In genomic region chr6:125511809-125512341, GRCh38 we compare ENCODE assay signal across 14 cellular contexts.
DNase-seq lines count a peak whose midpoint lies in the region; ATAC-seq and TF ChIP-seq lines count a peak whose summit lies in the region.
"Had no signal": no experiment of that assay in that cellular context is flagged by ENCODE, and none has a peak within 500 bp of the region (broad histone marks: within the 10 kb centered on the region; RNA-seq: fewer than 3 reads in every experiment).

No MANE protein-coding gene starts in this region.

- no peak overlapping the region for H3K4me3 Mint-ChIP-seq in CD8-positive, alpha-beta T cell
- H3K4me3 Mint-ChIP-seq: nephron progenitor cell had no signal

- H3K27me3 ChIP-seq in aorta (ENCODE audit: control insufficient read depth in 1 of 2, insufficient read depth in 2 of 2, low read length in 1 of 2) (no peaks in the 10 kb centered on the region), lower lobe of right lung (ENCODE audit: low read depth) (no peaks in the 10 kb centered on the region)
- no peaks in the 10 kb centered on the region for H3K27me3 ChIP-seq in CD8-positive, alpha-beta T cell (ENCODE audit: insufficient read depth, low read length)
- H3K27me3 ChIP-seq: SJSA1 had no signal

- no peaks in the 10 kb centered on the region for H3K36me3 Mint-ChIP-seq in CD8-positive, alpha-beta T cell

- POLR2A ChIA-PET in CD8-positive, alpha-beta T cell (lab: Charles Lee): no interaction called here

- H3K9me3 Mint-ChIP-seq in CD8-positive, alpha-beta T cell: peaks cover 5% of the 10 kb centered on the region
- H3K9me3 Mint-ChIP-seq: activated T-helper 2 cell treated with anti-CD3 and anti-CD28 coated beads, Interferon-gamma antibody, Interleukin-2, Interleukin-4, amounts not matched to agents 10 μg/mL and 5 μg/mL and 100 μg/mL, durations not matched to agents 14 hours and 24 hours and 36 hours had no signal

- H3K4me1 ChIP-seq in aorta (ENCODE audit: control insufficient read depth in 1 of 2, insufficient read depth in 2 of 2, low read length in 2 of 2) (no peaks in the 10 kb centered on the region), lower lobe of right lung (no peaks in the 10 kb centered on the region)
- no peaks in the 10 kb centered on the region for H3K4me1 ChIP-seq in CD8-positive, alpha-beta T cell (ENCODE audit: insufficient read depth, low read length)
- H3K4me1 ChIP-seq: SJSA1 had no signal

- H3K4me1 Mint-ChIP-seq in CD8-positive, alpha-beta T cell (ENCODE audit: low read depth): no peaks in the 10 kb centered on the region

- TF ChIP-seq CTCF in fibroblast of mammary gland (conservative IDR thresholded peaks at IDR 0.05; ENCODE audit: control insufficient read depth, insufficient read depth, low read depth, low read length) (no peak), lower lobe of right lung (IDR thresholded peaks at IDR 0.05) (no peak)
- no peak for TF ChIP-seq CTCF in CD8-positive, alpha-beta T cell (IDR thresholded peaks at IDR 0.05)

- H3K9me3 ChIP-seq in aorta (ENCODE audit: control insufficient read depth, low read length) (no peaks in the 10 kb centered on the region), lower lobe of right lung (no peaks in the 10 kb centered on the region)
- no peaks in the 10 kb centered on the region for H3K9me3 ChIP-seq in CD8-positive, alpha-beta T cell (ENCODE audit: low read length)
- H3K9me3 ChIP-seq: SJSA1 had no signal

- WGBS in aorta, 2 donors: 62 to 65% methylated on average over 2 of the region's 2 CpGs

- H3K27ac Mint-ChIP-seq in CD8-positive, alpha-beta T cell: no peak overlapping the region
- H3K27ac Mint-ChIP-seq: activated T-helper 2 cell treated with anti-CD3 and anti-CD28 coated beads, Interferon-gamma antibody, Interleukin-2, Interleukin-4, amounts not matched to agents 10 μg/mL and 5 μg/mL and 100 μg/mL, durations not matched to agents 14 hours and 24 hours and 36 hours; nephron progenitor cell had no signal

- CTCF ChIA-PET in CD8-positive, alpha-beta T cell (lab: Charles Lee): no interaction called here

- DNase-seq in NCI-H510A treated with DMSO at 0.1 percent for 48 hours (lab: John Stamatoyannopoulos, UW): peak; percentile 10
- no peak for DNase-seq in NCI-H510A (lab: John Stamatoyannopoulos, UW)
- DNase-seq in NCI-H774 (lab: John Stamatoyannopoulos, UW): peak; percentile 55
- peak; percentile 70 for DNase-seq in fibroblast of mammary gland (ENCODE audit: low read depth)
- DNase-seq in aorta: no peak
- DNase-seq in lower lobe of right lung: no peak
- DNase-seq in CD8-positive, alpha-beta T cell: no peak
- DNase-seq in OCI-M2 (lab: John Stamatoyannopoulos, UW; ENCODE audit: unreplicated experiment): no peak
- DNase-seq: activated CD4-positive, alpha-beta T cell treated with anti-CD3 and anti-CD28 coated beads for 1 hour; nephron progenitor cell; stimulated activated naive CD4-positive, alpha-beta T cell treated with Interleukin-2 at 50 U/mL for 16 hours had no signal

- H3K4me3 ChIP-seq in fibroblast of mammary gland (ENCODE audit: control insufficient read depth, low read depth, low read length) (no peak overlapping the region), aorta (ENCODE audit: low read length in 2 of 2) (no peak overlapping the region), lower lobe of right lung (no peak overlapping the region)
- no peak overlapping the region for H3K4me3 ChIP-seq in CD8-positive, alpha-beta T cell (ENCODE audit: low read depth, low read length)
- H3K4me3 ChIP-seq: SJSA1 had no signal

- intact Hi-C loops in aorta (cut with DNase I): no loop called here
- intact Hi-C loops in lower lobe of right lung (cut with DNase I): no loop called here
- intact Hi-C loops in CD8-positive, alpha-beta T cell (cut with DNase I, micrococcal nuclease): loop anchor here in 1 of 2 experiments (5.0 kb wide), 1 partner anchor 240 kb away; no protein-coding TSS in a partner anchor

- no peaks in the 10 kb centered on the region for H3K36me3 ChIP-seq in aorta (ENCODE audit: control insufficient read depth in 1 of 2, insufficient read depth in 2 of 2, low read length in 1 of 2)
- no peaks in the 10 kb centered on the region for H3K36me3 ChIP-seq in lower lobe of right lung
- no peaks in the 10 kb centered on the region for H3K36me3 ChIP-seq in CD8-positive, alpha-beta T cell (ENCODE audit: insufficient read depth, low read length)
- H3K36me3 ChIP-seq: SJSA1 had no signal

- H3K27ac ChIP-seq in aorta (ENCODE audit: low read depth in 1 of 2, low read length in 2 of 2) (no peak overlapping the region), lower lobe of right lung (no peak overlapping the region)
- H3K27ac ChIP-seq in CD8-positive, alpha-beta T cell (ENCODE audit: low read depth, low read length): no peak overlapping the region
- H3K27ac ChIP-seq: 22Rv1, SJSA1 had no signal

- H3K27me3 Mint-ChIP-seq in CD8-positive, alpha-beta T cell (ENCODE audit: low read depth): peaks cover 7% of the 10 kb centered on the region

- ATAC-seq in aorta (ENCODE audit: low FRiP score): peak; percentile 41
- ATAC-seq in lower lobe of right lung: no peak
- no peak for ATAC-seq in CD8-positive, alpha-beta T cell

Comparison
In these comparisons a context has a peak if more than half of its experiments do, and no peak if none do; other contexts are left out.
1. DNase-seq: peak in NCI-H510A treated with DMSO at 0.1 percent for 48 hours (single experiment), NCI-H774 (single experiment) and fibroblast of mammary gland (single experiment); none in NCI-H510A (single experiment), aorta (0 of 2), lower lobe of right lung (single experiment), CD8-positive, alpha-beta T cell (0 of 7) and OCI-M2 (single experiment).